ENCODE assay signal across 14 cellular contexts in genomic region chr10:121524138-121524817, GRCh38.
DNase-seq lines count a peak whose midpoint lies in the region; ATAC-seq and TF ChIP-seq lines count a peak whose summit lies in the region.
"Had no signal": no experiment of that assay in that cellular context is flagged by ENCODE, and none has a peak within 500 bp of the region (broad histone marks: within the 10 kb centered on the region; RNA-seq: fewer than 3 reads in every experiment).

No MANE protein-coding gene starts in this region.

- DNase-seq in body of pancreas (no peak), fibroblast of peridontal ligament (ENCODE audit: extremely low read depth) (peak; percentile 23), trophoblast cell (no peak), vagina (ENCODE audit: extremely low spot score in 2 of 2) (no peak), NCI-H345 (lab: John Stamatoyannopoulos, UW) (no peak), AG08395 (ENCODE audit: low spot score) (no peak)
- DNase-seq in activated T-cell treated with anti-CD3 and anti-CD28 coated beads, Interleukin-2, amount 50 U/mL, for 24 hours = no peak
- DNase-seq: activated B cell treated with CpG ODN at 0.5 μM for 24 hours; activated CD8-positive, alpha-beta memory T cell treated with anti-CD3 and anti-CD28 coated beads for 24 hours; DND-41; NCI-H1417 treated with DMSO at 0.1 percent for 48 hours; spleen; stimulated activated naive CD8-positive, alpha-beta T cell treated with anti-CD3 and anti-CD28 coated beads, Interleukin-15, Interleukin-2, amounts not matched to agents 100 U/mL and 50 U/mL, for 24 hours had no signal

- peak overlapping the region; percentile 16 for H2BK12ac ChIP-seq in trophoblast cell (ENCODE audit: low read length)

- H3K27ac ChIP-seq in body of pancreas = peak overlapping the region in 3 of 4 donors; percentile 15 to 71 (median 48)
- no peak overlapping the region for H3K27ac ChIP-seq in trophoblast cell (ENCODE audit: low read depth, low read length)
- H3K27ac ChIP-seq in vagina = peak overlapping the region; percentile 66
- H3K27ac ChIP-seq: spleen had no signal

- no peaks in the 10 kb centered on the region for H3K36me3 Mint-ChIP-seq in activated T-cell treated with anti-CD3 and anti-CD28 coated beads, Interleukin-2, amount 50 U/mL, for 24 hours (ENCODE audit: low read depth)
- H3K36me3 Mint-ChIP-seq: memory B cell had no signal

- peaks cover 2% of the 10 kb centered on the region for H3K79me2 ChIP-seq in trophoblast cell (ENCODE audit: control insufficient read depth, insufficient read depth, low read length, poor library complexity)

- no peaks in the 10 kb centered on the region for H3K27me3 Mint-ChIP-seq in activated T-cell treated with anti-CD3 and anti-CD28 coated beads, Interleukin-2, amount 50 U/mL, for 24 hours
- H3K27me3 Mint-ChIP-seq: activated B cell treated with CpG ODN at 0.5 μM for 24 hours, memory B cell had no signal

- no peak overlapping the region for H2AFZ ChIP-seq in trophoblast cell (ENCODE audit: insufficient read depth, low read length, poor library complexity)

- H2BK5ac ChIP-seq in trophoblast cell (ENCODE audit: low read depth, low read length, poor library complexity) = no peak overlapping the region

- no peaks in the 10 kb centered on the region for H3K4me1 Mint-ChIP-seq in activated T-cell treated with anti-CD3 and anti-CD28 coated beads, Interleukin-2, amount 50 U/mL, for 24 hours (ENCODE audit: low read depth)
- H3K4me1 Mint-ChIP-seq: activated B cell treated with CpG ODN at 0.5 μM for 24 hours, memory B cell had no signal

- TF ChIP-seq POLR2A in body of pancreas (IDR thresholded peaks at IDR 0.05) (no peak), vagina (IDR thresholded peaks at IDR 0.05) (no peak)

- H3K4me3 ChIP-seq in body of pancreas = no peak overlapping the region
- no peak overlapping the region for H3K4me3 ChIP-seq in trophoblast cell (ENCODE audit: low read depth, low read length)
- peak overlapping the region in 1 of 2 donors; percentile 8 for H3K4me3 ChIP-seq in vagina
- H3K4me3 ChIP-seq: spleen had no signal

- TF ChIP-seq CTCF in body of pancreas (IDR thresholded peaks at IDR 0.05) = no peak
- TF ChIP-seq CTCF in vagina (IDR thresholded peaks at IDR 0.05) = no peak

- H4K91ac ChIP-seq in trophoblast cell (ENCODE audit: low read depth, low read length) = no peak overlapping the region

- no peak overlapping the region for H3K9ac ChIP-seq in trophoblast cell (ENCODE audit: low read length)

- H3K9me3 ChIP-seq in body of pancreas = no peaks in the 10 kb centered on the region
- H3K9me3 ChIP-seq in trophoblast cell (ENCODE audit: insufficient read depth, low read depth, low read length) = no peaks in the 10 kb centered on the region
- H3K9me3 ChIP-seq in vagina = no peaks in the 10 kb centered on the region
- H3K9me3 ChIP-seq: spleen had no signal

- H3K27ac Mint-ChIP-seq in activated T-cell treated with anti-CD3 and anti-CD28 coated beads, Interleukin-2, amount 50 U/mL, for 24 hours = no peak overlapping the region
- H3K27ac Mint-ChIP-seq: activated B cell treated with CpG ODN at 0.5 μM for 24 hours, memory B cell had no signal

- H3K4me2 ChIP-seq in trophoblast cell (ENCODE audit: low read length) = no peak overlapping the region

- H3K23ac ChIP-seq in trophoblast cell (ENCODE audit: low read length) = no peak overlapping the region

- H3K4me3 Mint-ChIP-seq in activated T-cell treated with anti-CD3 and anti-CD28 coated beads, Interleukin-2, amount 50 U/mL, for 24 hours = no peak overlapping the region
- H3K4me3 Mint-ChIP-seq: activated B cell treated with CpG ODN at 0.5 μM for 24 hours, memory B cell had no signal

- H3K79me1 ChIP-seq in trophoblast cell (ENCODE audit: low read length) = peaks cover 2% of the 10 kb centered on the region

- H3K36me3 ChIP-seq in body of pancreas (replicated peaks in 1 of 2; ENCODE audit: insufficient read depth in 1 of 2, low read depth in 2 of 2) (no peaks in the 10 kb centered on the region), trophoblast cell (ENCODE audit: control insufficient read depth in 1 of 2, insufficient read depth in 2 of 2, low read length in 2 of 2) (peaks cover 0 to 3% of the 10 kb centered on the region in 2 experiments), vagina (no peaks in the 10 kb centered on the region)
- H3K36me3 ChIP-seq: spleen had no signal

- no peak overlapping the region for H2BK120ac ChIP-seq in trophoblast cell (ENCODE audit: insufficient read depth, low read length, poor library complexity)

- no peak overlapping the region for H4K8ac ChIP-seq in trophoblast cell (ENCODE audit: low read depth, low read length)

- no peak for ATAC-seq in body of pancreas
- ATAC-seq: stimulated activated naive CD8-positive, alpha-beta T cell treated with anti-CD3 and anti-CD28 coated beads, Interleukin-15, Interleukin-2, amounts not matched to agents 100 U/mL and 50 U/mL, for 24 hours had no signal

- no peak overlapping the region for H2AK5ac ChIP-seq in trophoblast cell (ENCODE audit: low read length)

- H3K27me3 ChIP-seq in body of pancreas (no peaks in the 10 kb centered on the region), trophoblast cell (ENCODE audit: insufficient read depth, low read length) (no peaks in the 10 kb centered on the region), vagina (no peaks in the 10 kb centered on the region)
- H3K27me3 ChIP-seq: spleen had no signal

- 65 to 66% methylated on average over 14 to 17 of the region's 17 CpGs for WGBS in body of pancreas, 2 donors
- WGBS in trophoblast cell (ENCODE audit: extremely low coverage, insufficient coverage, insufficient read length) = no CpG with 5 or more reads among the region's 17 CpGs

- no peaks in the 10 kb centered on the region for H3K9me3 Mint-ChIP-seq in activated T-cell treated with anti-CD3 and anti-CD28 coated beads, Interleukin-2, amount 50 U/mL, for 24 hours
- H3K9me3 Mint-ChIP-seq: activated B cell treated with CpG ODN at 0.5 μM for 24 hours had no signal

- no peak overlapping the region for H3K4ac ChIP-seq in trophoblast cell (ENCODE audit: low read depth, low read length)

- no peak overlapping the region for H4K12ac ChIP-seq in trophoblast cell (ENCODE audit: low read depth, low read length)

- H3K4me1 ChIP-seq in body of pancreas (peaks cover 44% of the 10 kb centered on the region), trophoblast cell (ENCODE audit: control insufficient read depth in 1 of 2, insufficient read depth in 2 of 2, low read length in 2 of 2) (peaks cover 0 to 3% of the 10 kb centered on the region in 2 experiments), vagina (peaks cover 56% of the 10 kb centered on the region)
- H3K4me1 ChIP-seq: spleen had no signal

- intact Hi-C loops in body of pancreas (cut with DNase I) (no loop called here), vagina (cut with DNase I) (no loop called here)

- no peak overlapping the region for H3K14ac ChIP-seq in trophoblast cell (ENCODE audit: low read length)

- H3K18ac ChIP-seq in trophoblast cell (ENCODE audit: low read length) = peak overlapping the region; percentile 33
